ENCODE assay signal across 31 cellular contexts in the genomic region with DNA sequence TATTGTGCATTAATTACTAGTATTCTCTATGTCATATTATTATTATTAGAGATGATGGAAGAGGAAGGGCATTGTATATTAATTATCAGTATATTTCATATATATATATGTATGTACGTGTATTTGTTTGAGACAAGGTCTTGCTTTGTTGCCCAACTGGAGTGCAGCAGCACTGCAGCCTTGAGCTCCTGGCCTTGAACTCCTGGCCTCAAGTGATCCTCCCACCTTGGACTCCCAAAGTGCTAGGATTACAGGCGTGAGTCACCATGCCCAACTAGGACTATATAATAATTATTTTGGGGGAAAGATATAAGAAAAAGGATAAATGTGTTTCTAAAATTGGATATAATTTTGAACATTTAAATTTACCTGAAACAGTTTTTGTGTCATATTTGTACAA.
"Had no signal": no experiment of that assay in that cellular context is flagged by ENCODE, and none has a peak within 500 bp of the region (broad histone marks: within the 10 kb centered on the region; RNA-seq: fewer than 3 reads in every experiment).

No MANE protein-coding gene starts in this region.

- H3K4me1 ChIP-seq: parathyroid adenoma, testis, upper lobe of right lung, uterus had no signal

- H3K4me3 Mint-ChIP-seq: naive thymus-derived CD4-positive, alpha-beta T cell; natural killer cell; nephron; neural progenitor cell; stimulated activated naive CD8-positive, alpha-beta T cell treated with anti-CD3 and anti-CD28 coated beads, Interleukin-15, amount 100 ng/mL, for 72 hours; type B pancreatic cell had no signal

- H3K4me3 ChIP-seq: neural progenitor cell, ovary, psoas muscle, skin epidermis, smooth muscle cell, spleen, suprapubic skin, testis, tibial artery, transverse colon, upper lobe of right lung, uterus had no signal

- H3K27me3 Mint-ChIP-seq: stimulated activated naive CD8-positive, alpha-beta T cell treated with anti-CD3 and anti-CD28 coated beads, Interleukin-15, amount 100 ng/mL, for 72 hours; type B pancreatic cell had no signal

- H3K27ac ChIP-seq: neural progenitor cell, ovary, parathyroid adenoma, psoas muscle, skin epidermis, spleen, suprapubic skin, testis, tibial artery, transverse colon, upper lobe of right lung, uterus had no signal

- H3K27me3 ChIP-seq: neural progenitor cell, ovary, spleen, suprapubic skin, testis, tibial artery, transverse colon, upper lobe of right lung, uterus had no signal

- DNase-seq: naive thymus-derived CD4-positive, alpha-beta T cell; natural killer cell; occipital lobe; ovary; posterior cingulate gyrus; psoas muscle; spleen; stimulated activated CD4-positive, alpha-beta T cell treated with anti-CD3 and anti-CD28 coated beads, Interleukin-12 subunit alpha, Interleukin-12 subunit beta, amount 100 ng/mL, for 4 hours; stimulated activated CD4-positive, alpha-beta T cell treated with anti-CD3 and anti-CD28 coated beads, Interleukin-1b, Interleukin-23, amount 100 ng/mL, for 48 hours; stimulated activated CD4-positive, alpha-beta T cell treated with anti-CD3 and anti-CD28 coated beads, Interleukin-4, amount 100 ng/mL, for 1 hour; stimulated activated CD4-positive, alpha-beta T cell treated with anti-CD3 and anti-CD28 coated beads, Interleukin-4, amount 100 ng/mL, for 4 hours; stimulated activated CD8-positive, alpha-beta memory T cell treated with anti-CD3 and anti-CD28 coated beads, Interleukin-4, amount 100 ng/mL, for 48 hours; stimulated activated naive CD4-positive, alpha-beta T cell; stimulated activated naive CD8-positive, alpha-beta T cell treated with anti-CD3 and anti-CD28 coated beads, Interleukin-15, amount 100 ng/mL, for 72 hours; stimulated activated naive CD8-positive, alpha-beta T cell treated with anti-CD3 and anti-CD28 coated beads, Interleukin-15, Interleukin-2, amounts not matched to agents 100 U/mL and 50 U/mL, for 24 hours; substantia nigra; testis; tibial artery; transverse colon; upper lobe of right lung; uterus had no signal

- H3K4me2 ChIP-seq: neural progenitor cell, smooth muscle cell had no signal

- H3K9me3 Mint-ChIP-seq: naive thymus-derived CD4-positive, alpha-beta T cell; natural killer cell; nephron; neural progenitor cell; stimulated activated naive CD8-positive, alpha-beta T cell treated with anti-CD3 and anti-CD28 coated beads, Interleukin-15, amount 100 ng/mL, for 72 hours; type B pancreatic cell had no signal

- H3K9me3 ChIP-seq: ovary, psoas muscle, spleen, suprapubic skin, testis, tibial artery, transverse colon, upper lobe of right lung, uterus had no signal

- H3K79me2 ChIP-seq: parathyroid adenoma had no signal

- H3K9ac ChIP-seq: neural progenitor cell, parathyroid adenoma had no signal

- H2AFZ ChIP-seq: neural progenitor cell, parathyroid adenoma had no signal

- H3K36me3 ChIP-seq: neural progenitor cell, ovary, spleen, suprapubic skin, tibial artery, transverse colon, upper lobe of right lung, uterus had no signal

- H3K36me3 Mint-ChIP-seq: naive thymus-derived CD4-positive, alpha-beta T cell; natural killer cell; neural progenitor cell; type B pancreatic cell had no signal

- H3K27ac Mint-ChIP-seq: nephron; neural progenitor cell; progenitor cell of endocrine pancreas; stimulated activated naive CD8-positive, alpha-beta T cell treated with anti-CD3 and anti-CD28 coated beads, Interleukin-15, amount 100 ng/mL, for 72 hours; type B pancreatic cell had no signal

- ATAC-seq: naive thymus-derived CD4-positive, alpha-beta T cell; natural killer cell; psoas muscle; right cardiac atrium; sciatic nerve; stimulated activated naive CD8-positive, alpha-beta T cell treated with anti-CD3 and anti-CD28 coated beads, Interleukin-15, Interleukin-2, amounts not matched to agents 100 U/mL and 50 U/mL, for 24 hours; upper lobe of right lung had no signal
